In the genomic region with DNA sequence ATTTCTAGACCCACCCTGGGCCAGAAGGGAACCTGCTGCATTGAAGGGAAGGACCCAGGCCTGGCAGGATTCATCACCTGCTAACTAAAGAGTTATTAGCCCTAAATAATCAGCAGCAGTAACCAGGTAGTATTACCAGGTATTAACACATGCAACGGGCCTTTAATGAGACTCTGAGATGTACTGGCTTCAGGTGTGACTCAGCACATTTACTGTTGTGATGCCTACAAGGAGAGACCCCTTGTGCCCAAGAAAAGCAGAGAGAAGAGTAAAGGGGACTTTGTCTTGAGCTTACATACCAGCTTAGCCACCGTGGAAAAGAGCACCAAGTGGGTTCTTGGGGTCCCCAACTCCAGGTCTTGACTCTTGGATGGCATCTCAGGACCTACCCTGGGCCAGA, we compare ENCODE assay signal across 2 cellular contexts.
TF ChIP-seq lines count a peak whose summit lies in the region.

No MANE protein-coding gene starts in this region.

TF ChIP-seq in IMR-90, 13 proteins besides CTCF, POLR2A, EP300 and RAD21:
- TF ChIP-seq NFE2L2 (IDR thresholded peaks at IDR 0.05; ENCODE audit: low read depth, low read length) (peak; percentile 85), SMC3 (IDR thresholded peaks at IDR 0.05; ENCODE audit: low read depth, low read length) (no peak)
TF ChIP-seq in IMR-90: peak in this region for 1.

TF ChIP-seq in SK-N-SH, 30 proteins besides CTCF, POLR2A, EP300 and RAD21:
- TF ChIP-seq MAX (IDR thresholded peaks at IDR 0.05; ENCODE audit: low read depth) (no peak), MXI1 (IDR thresholded peaks at IDR 0.05; ENCODE audit: low read depth, low read length) (no peak)
